In genomic region chr1:30731806-30732276, GRCh38 we compare ENCODE assay signal across 18 cellular contexts. TPM values are rescaled to one million over a fixed set of nuclear protein-coding genes. Genes with fewer than 3 reads are reported as not detected.
A peak's percentile ranks its signal among the peaks of the same experiment; 100 is the strongest.
DNase-seq lines count a peak whose midpoint lies in the region; FAIRE-seq and TF ChIP-seq lines count a peak whose summit lies in the region.
"Had no signal": no experiment of that assay in that cellular context is flagged by ENCODE, and none has a peak within 500 bp of the region (broad histone marks: within the 10 kb centered on the region; RNA-seq: fewer than 3 reads in every experiment).

No MANE protein-coding gene starts in this region.

- peaks cover 3% of the 10 kb centered on the region for H3K27me3 Mint-ChIP-seq in activated naive CD8-positive, alpha-beta T cell treated with anti-CD3 and anti-CD28 coated beads for 36 hours
- no peaks in the 10 kb centered on the region for H3K27me3 Mint-ChIP-seq in neural crest cell (ENCODE audit: low read depth)
- H3K27me3 Mint-ChIP-seq: activated CD8-positive, alpha-beta memory T cell treated with anti-CD3 and anti-CD28 coated beads, Interleukin-2, amount 10 ng/mL, durations not matched to agents 7 days and 5 days had no signal

- H3K27ac ChIP-seq in BLaER1 treated with 17β-estradiol and CSF1 and Interleukin-3, amounts not matched to agents 10 nM and 100 nM = peak overlapping the region in 8 of 11 experiments; percentile 4 to 81 (median 70); a peak in 11 of 22 replicates
- H3K27ac ChIP-seq in right atrium auricular region (no peak overlapping the region), ascending aorta (no peak overlapping the region)

- H4K20me1 ChIP-seq in BLaER1 treated with 17β-estradiol and CSF1 and Interleukin-3, amounts not matched to agents 10 nM and 100 nM = peaks cover 45 to 91% (median 59%) of the 10 kb centered on the region in 11 experiments

- no peak overlapping the region for H3K4me3 ChIP-seq in BLaER1 treated with 17β-estradiol and CSF1 and Interleukin-3, amounts not matched to agents 10 nM and 100 nM
- no peak overlapping the region for H3K4me3 ChIP-seq in right atrium auricular region
- no peak overlapping the region for H3K4me3 ChIP-seq in ascending aorta

- no peak for TF ChIP-seq CTCF in neural crest cell (conservative IDR thresholded peaks at IDR 0.05)
- no peak for TF ChIP-seq CTCF in right atrium auricular region (IDR thresholded peaks at IDR 0.05)
- no peak for TF ChIP-seq CTCF in ascending aorta (IDR thresholded peaks at IDR 0.05)

- no peak for FAIRE-seq in GM12891 (lab: Jason Lieb, UNC)
- FAIRE-seq: H54 had no signal

- peaks cover 13% of the 10 kb centered on the region for H3K36me3 Mint-ChIP-seq in activated naive CD8-positive, alpha-beta T cell treated with anti-CD3 and anti-CD28 coated beads for 36 hours
- H3K36me3 Mint-ChIP-seq in neural crest cell (ENCODE audit: low read depth) = no peaks in the 10 kb centered on the region

- peak overlapping the region; percentile 83 for H3K27ac Mint-ChIP-seq in activated naive CD8-positive, alpha-beta T cell treated with anti-CD3 and anti-CD28 coated beads for 36 hours
- H3K27ac Mint-ChIP-seq in neural crest cell (ENCODE audit: unreplicated experiment) = peak overlapping the region; percentile 84

- H3K9me3 Mint-ChIP-seq in activated naive CD8-positive, alpha-beta T cell treated with anti-CD3 and anti-CD28 coated beads for 36 hours = peaks cover 2% of the 10 kb centered on the region
- H3K9me3 Mint-ChIP-seq in neural crest cell = no peaks in the 10 kb centered on the region

- peaks cover 87 to 100% (median 99%) of the 10 kb centered on the region in 10 experiments for H3K4me1 ChIP-seq in BLaER1 treated with 17β-estradiol and CSF1 and Interleukin-3, amounts not matched to agents 10 nM and 100 nM
- H3K4me1 ChIP-seq in right atrium auricular region (no peaks in the 10 kb centered on the region), ascending aorta (no peaks in the 10 kb centered on the region)

- peaks cover 45 to 46% (median 45%) of the 10 kb centered on the region in 11 experiments for H3K36me3 ChIP-seq in BLaER1 treated with 17β-estradiol and CSF1 and Interleukin-3, amounts not matched to agents 10 nM and 100 nM
- H3K36me3 ChIP-seq in right atrium auricular region = no peaks in the 10 kb centered on the region
- no peaks in the 10 kb centered on the region for H3K36me3 ChIP-seq in ascending aorta

- no peaks in the 10 kb centered on the region for H3K9me3 ChIP-seq in BLaER1 treated with 17β-estradiol and CSF1 and Interleukin-3, amounts not matched to agents 10 nM and 100 nM (replicated peaks in 1 of 11)
- H3K9me3 ChIP-seq in right atrium auricular region (no peaks in the 10 kb centered on the region), ascending aorta (no peaks in the 10 kb centered on the region)

- no peak for DNase-seq in GM12891 (ENCODE audit: insufficient read length, low spot score)
- no peak for DNase-seq in activated naive CD8-positive, alpha-beta T cell treated with anti-CD3 and anti-CD28 coated beads for 36 hours
- DNase-seq in neural crest cell (ENCODE audit: low read depth, low spot score) = no peak
- DNase-seq in right atrium auricular region (ENCODE audit: low spot score) = no peak
- no peak for DNase-seq in ascending aorta (ENCODE audit: low spot score in 2 of 2)
- no peak for DNase-seq in NCI-H2227 treated with DMSO at 0.1 percent for 48 hours (lab: John Stamatoyannopoulos, UW)
- DNase-seq in effector CD8-positive, alpha-beta T cell (lab: John Stamatoyannopoulos, UW) = no peak
- DNase-seq: activated CD8-positive, alpha-beta memory T cell treated with anti-CD3 and anti-CD28 coated beads, Interleukin-2, amount 10 ng/mL, durations not matched to agents 7 days and 5 days; foreskin fibroblast; left ventricle myocardium superior; NCI-H1694 treated with DMSO at 0.1 percent for 48 hours; NCI-H524; SIG-M5; stimulated activated CD4-positive, alpha-beta T cell treated with anti-CD3 and anti-CD28 coated beads, Interleukin-12 subunit alpha, Interleukin-12 subunit beta, amount 100 ng/mL, for 4 hours had no signal

- H3K9ac ChIP-seq in BLaER1 treated with 17β-estradiol and CSF1 and Interleukin-3, amounts not matched to agents 10 nM and 100 nM = peak overlapping the region in 6 of 11 experiments; percentile 30 to 76 (median 64); a peak in 8 of 22 replicates

- H3K4me3 Mint-ChIP-seq in activated naive CD8-positive, alpha-beta T cell treated with anti-CD3 and anti-CD28 coated beads for 36 hours = no peak overlapping the region
- H3K4me3 Mint-ChIP-seq in neural crest cell = peak overlapping the region; percentile 39
- H3K4me3 Mint-ChIP-seq: activated CD8-positive, alpha-beta memory T cell treated with anti-CD3 and anti-CD28 coated beads, Interleukin-2, amount 10 ng/mL, durations not matched to agents 7 days and 5 days had no signal

- intact Hi-C loops in ascending aorta (cut with DNase I) = no loop called here

- TF ChIP-seq POLR2A in GM12891 (IDR thresholded peaks at IDR 0.05; ENCODE audit: low read depth, low read length) = no peak; the same call in 1 of the 2 replicates

- H3K4me1 Mint-ChIP-seq in activated naive CD8-positive, alpha-beta T cell treated with anti-CD3 and anti-CD28 coated beads for 36 hours = peaks cover 24% of the 10 kb centered on the region
- H3K4me1 Mint-ChIP-seq in neural crest cell = peaks cover 55% of the 10 kb centered on the region

- peaks cover 0 to 3% (median 0%) of the 10 kb centered on the region in 11 experiments; a peak in 1 of 22 replicates for H3K27me3 ChIP-seq in BLaER1 treated with 17β-estradiol and CSF1 and Interleukin-3, amounts not matched to agents 10 nM and 100 nM
- H3K27me3 ChIP-seq in right atrium auricular region = no peaks in the 10 kb centered on the region
- no peaks in the 10 kb centered on the region for H3K27me3 ChIP-seq in ascending aorta

- H3K4me2 ChIP-seq in BLaER1 treated with 17β-estradiol and CSF1 and Interleukin-3, amounts not matched to agents 10 nM and 100 nM = peak overlapping the region; percentile 70 to 99 (median 90)

TF ChIP-seq in GM12891, 5 proteins besides CTCF, POLR2A, EP300 and RAD21:
- TF ChIP-seq POLR2AphosphoS5 (IDR thresholded peaks at IDR 0.05; ENCODE audit: low read depth, low read length) (0 out of 2 replicates have a peak, but pooled peaks have one; percentile 21), PAX5 (IDR thresholded peaks at IDR 0.05; ENCODE audit: insufficient read depth, low read length, severe bottlenecking) (no peak)
TF ChIP-seq in GM12891: peak in this region for 1.

RNA-seq across cellular contexts. Expression of gene MATN1, which starts 8.5 kb away (rescaled TPM):
- 0.65 TPM for polyA plus RNA-seq in GM12891 (2012; ENCODE audit: low read depth, missing spikeins)
- 1 to 10 TPM; 1.1 to 1.5 TPM for total RNA-seq in activated naive CD8-positive, alpha-beta T cell treated with anti-CD3 and anti-CD28 coated beads for 36 hours
- total RNA-seq in neural crest cell = 0.32 and 0.54 TPM in 2 replicates
- total RNA-seq in right atrium auricular region = not detected
- 0.85 TPM for total RNA-seq in ascending aorta
- total RNA-seq: left ventricle myocardium superior, pulmonary artery endothelial cell, subcutaneous adipose tissue had no signal

RNA-seq across cellular contexts. Expression of gene LAPTM5, which starts 25.7 kb away (rescaled TPM):
- polyA plus RNA-seq in GM12891 (2012; ENCODE audit: low read depth, missing spikeins) = 479 TPM
- total RNA-seq in activated naive CD8-positive, alpha-beta T cell treated with anti-CD3 and anti-CD28 coated beads for 36 hours = 100 to 1,000 TPM; 232 to 233 TPM
- total RNA-seq in neural crest cell (1.0 and 1.5 TPM in 2 replicates), right atrium auricular region (10 to 100 TPM; 17.4 to 62.8 TPM), ascending aorta (56.1 TPM)

Comparison
In these comparisons a context has a peak if more than half of its experiments do, and no peak if none do; other contexts are left out.
1. H3K27ac ChIP-seq: peak in BLaER1 treated with 17β-estradiol and CSF1 and Interleukin-3, amounts not matched to agents 10 nM and 100 nM (8 of 11); none in right atrium auricular region (0 of 2) and ascending aorta (0 of 2).